13 cellular contexts compared by ENCODE assay signal in the genomic region with DNA sequence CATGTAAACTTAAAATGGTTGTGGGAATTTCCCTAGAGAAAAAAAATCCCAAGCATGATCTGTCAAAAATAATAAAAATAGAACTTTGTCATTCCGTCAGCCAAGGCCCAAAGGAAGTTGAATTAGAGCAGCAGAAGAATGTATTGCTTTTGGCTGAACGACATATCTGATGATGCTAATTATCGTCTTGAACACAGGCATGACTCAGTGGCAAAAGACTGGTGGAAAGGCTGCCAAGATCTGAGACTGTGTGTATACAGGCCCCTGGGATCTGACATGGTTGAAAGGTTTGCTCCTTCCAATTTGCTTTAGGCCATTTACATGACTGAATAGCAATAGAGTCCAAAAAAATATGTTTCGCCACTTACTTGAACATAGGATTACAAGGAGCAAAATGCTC.
DNase-seq lines count a peak whose midpoint lies in the region; TF ChIP-seq lines count a peak whose summit lies in the region.
"Had no signal": no experiment of that assay in that cellular context is flagged by ENCODE, and none has a peak within 500 bp of the region (broad histone marks: within the 10 kb centered on the region; RNA-seq: fewer than 3 reads in every experiment).

No MANE protein-coding gene starts in this region.

- TF ChIP-seq CTCF in astrocyte of the cerebellum (IDR thresholded peaks at IDR 0.05; ENCODE audit: low read depth, low read length, missing control alignments) = no peak

- DNase-seq in M059J (ENCODE audit: low read depth) (peak; percentile 79), astrocyte of the cerebellum (ENCODE audit: low read depth) (peak; percentile 98), fibroblast of the conjunctiva (ENCODE audit: low read depth) (peak; percentile 85), stromal cell of bone marrow (ENCODE audit: low read depth) (peak; percentile 92), T-helper 9 cell (no peak), NCI-H774 (lab: John Stamatoyannopoulos, UW) (no peak), SHP77 treated with DMSO at 0.1 percent for 48 hours (lab: John Stamatoyannopoulos, UW) (no peak)
- DNase-seq: activated CD4-positive, alpha-beta T cell treated with anti-CD3 and anti-CD28 coated beads, Interleukin-2, amount 50 U/mL, for 1 hour; GF-D8; H9; naive thymus-derived CD4-positive, alpha-beta T cell; right lobe of liver had no signal

- H3K4me3 ChIP-seq in astrocyte of the cerebellum (ENCODE audit: low read depth, low read length) = no peak overlapping the region
- H3K4me3 ChIP-seq: esophagus muscularis mucosa, right lobe of liver had no signal

- in situ Hi-C loops in astrocyte of the cerebellum (cut with HindIII; ENCODE audit: low sequenced_read_pairs) = no loop called here

Comparison
In these comparisons a context has a peak if more than half of its experiments do, and no peak if none do; other contexts are left out.
1. DNase-seq: peak in M059J (single experiment), astrocyte of the cerebellum (single experiment), fibroblast of the conjunctiva (single experiment) and stromal cell of bone marrow (single experiment); none in T-helper 9 cell (single experiment), NCI-H774 (single experiment) and SHP77 treated with DMSO at 0.1 percent for 48 hours (single experiment).